In the genomic region with DNA sequence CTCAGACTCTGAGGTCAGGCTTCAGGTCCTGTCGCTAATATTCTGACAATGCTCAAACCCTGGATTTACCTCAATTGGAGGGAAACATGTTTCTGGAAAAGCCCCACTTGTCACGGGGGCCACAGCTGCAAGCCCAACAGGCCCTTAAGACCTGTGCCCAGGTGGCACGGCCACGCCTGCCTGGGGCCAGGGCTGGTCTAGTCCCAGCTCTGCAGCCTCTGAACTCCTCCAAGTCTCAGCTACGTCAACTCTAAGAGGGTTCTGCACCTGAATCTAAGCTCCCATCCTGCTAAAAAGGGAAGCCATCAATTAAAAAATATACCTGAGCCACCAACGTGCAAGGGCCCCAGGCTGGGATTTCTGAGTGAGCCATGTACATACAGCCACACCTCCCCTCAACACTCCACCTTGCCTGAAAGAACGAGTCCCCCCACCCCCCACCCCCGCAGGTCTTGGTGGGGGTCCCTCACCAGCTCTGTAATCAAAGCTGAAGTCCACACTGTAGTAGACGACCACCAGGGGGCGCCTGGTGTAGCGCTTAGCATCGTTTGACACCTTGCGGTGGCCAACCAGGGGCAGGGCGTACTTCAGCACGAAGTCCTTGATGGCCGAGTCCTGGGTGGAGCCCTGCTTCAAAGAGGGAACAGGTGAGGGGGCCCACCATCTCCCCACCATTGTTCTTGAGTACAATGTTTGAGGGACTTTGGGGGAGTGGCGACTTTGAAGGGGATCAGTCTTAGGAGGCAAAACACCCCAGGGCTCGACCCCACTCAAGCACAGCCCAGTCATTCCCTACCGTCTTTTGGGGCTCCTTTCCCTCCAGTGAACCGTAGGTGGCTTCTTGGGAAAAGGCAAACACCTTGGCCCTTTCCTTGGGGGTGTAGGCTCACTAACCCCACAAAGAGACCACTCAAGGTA, we compare ENCODE assay signal across 8 cellular contexts. TPM values are rescaled to one million over a fixed set of nuclear protein-coding genes. Genes with fewer than 3 reads are reported as not detected.
A peak's percentile ranks its signal among the peaks of the same experiment; 100 is the strongest.
DNase-seq lines count a peak whose midpoint lies in the region; TF ChIP-seq lines count a peak whose summit lies in the region.

No MANE protein-coding gene starts in this region.

- H3K36me3 Mint-ChIP-seq in CD8-positive, alpha-beta memory T cell, result peaks cover 0 to 74% (median 4%) of the 10 kb centered on the region in 3 donors

- peaks cover 11% of the 10 kb centered on the region for H3K36me3 ChIP-seq in CD8-positive, alpha-beta memory T cell (ENCODE audit: insufficient read depth, low read length)

- CTCF ChIA-PET in CD8-positive, alpha-beta memory T cell (lab: Charles Lee), result interaction anchor here (0.6 to 8.1 kb wide), 25 partner anchors 9 to 259 kb away, joined by 3 to 120 read pairs (median 5); a partner anchor contains a TSS

- peak overlapping the region in 7 of 8 donors; percentile 25 to 93 (median 85) for H3K27ac Mint-ChIP-seq in CD8-positive, alpha-beta memory T cell

- no peak overlapping the region for H3K4me3 Mint-ChIP-seq in CD8-positive, alpha-beta memory T cell

- no peaks in the 10 kb centered on the region for H3K27me3 Mint-ChIP-seq in CD8-positive, alpha-beta memory T cell

- in situ Hi-C loops in astrocyte of the cerebellum (cut with HindIII; ENCODE audit: low sequenced_read_pairs), result no loop called here

- no peaks in the 10 kb centered on the region for H3K27me3 ChIP-seq in CD8-positive, alpha-beta memory T cell (ENCODE audit: insufficient read depth, low read length, poor library complexity, severe bottlenecking)

- no peak overlapping the region for H3K4me3 ChIP-seq in CD8-positive, alpha-beta memory T cell (ENCODE audit: low read length)
- H3K4me3 ChIP-seq in astrocyte of the cerebellum (ENCODE audit: low read depth, low read length), result no peak overlapping the region

- peak; percentile 64 to 88 (median 78) for DNase-seq in CD8-positive, alpha-beta memory T cell
- DNase-seq in GM20000 (ENCODE audit: low spot score), result peak; percentile 73
- DNase-seq in LHCN-M2 (ENCODE audit: low read depth), result peak; percentile 67
- peak; percentile 83 for DNase-seq in T-helper 9 cell
- no peak for DNase-seq in astrocyte of the cerebellum (ENCODE audit: low read depth)
- DNase-seq in iPS-NIHi11 (ENCODE audit: low spot score), result peak; percentile 91
- peak; percentile 88 for DNase-seq in stimulated activated CD4-positive, alpha-beta T cell treated with anti-CD3 and anti-CD28 coated beads, Interleukin-15, amount 100 ng/mL, for 24 hours
- no peak for DNase-seq in T1000 (lab: John Stamatoyannopoulos, UW)

- TF ChIP-seq CTCF in GM20000 (IDR thresholded peaks at IDR 0.05; ENCODE audit: extremely low read depth, missing control alignments), result peak; percentile 57
- TF ChIP-seq CTCF in astrocyte of the cerebellum (IDR thresholded peaks at IDR 0.05; ENCODE audit: low read depth, low read length, missing control alignments), result peak; percentile 79

- H3K27ac ChIP-seq in CD8-positive, alpha-beta memory T cell (ENCODE audit: low read depth, low read length), result no peak overlapping the region

- H3K9me3 Mint-ChIP-seq in CD8-positive, alpha-beta memory T cell, result no peaks in the 10 kb centered on the region

- H3K9me3 ChIP-seq in CD8-positive, alpha-beta memory T cell (ENCODE audit: low read length), result no peaks in the 10 kb centered on the region

- H3K4me1 ChIP-seq in CD8-positive, alpha-beta memory T cell (ENCODE audit: insufficient read depth, low read length), result peaks cover 6% of the 10 kb centered on the region

- POLR2A ChIA-PET in CD8-positive, alpha-beta memory T cell (lab: Charles Lee), result interaction anchor here (0.6 to 1.2 kb wide), 4 partner anchors 60 to 141 kb away, joined by 3 read pairs; a partner anchor contains a TSS

- H3K4me1 Mint-ChIP-seq in CD8-positive, alpha-beta memory T cell, result peaks cover 0 to 5% (median 3%) of the 10 kb centered on the region in 3 donors

RNA-seq across cellular contexts. Expression of a gene that starts 22.6 kb away (rescaled TPM):
- total RNA-seq in CD8-positive, alpha-beta memory T cell, result 10 to 100 TPM; 91.1 to 92.1 TPM
- 113 TPM for polyA plus RNA-seq in CD8-positive, alpha-beta memory T cell
- 304 and 320 TPM in 2 replicates for total RNA-seq in LHCN-M2 (2014; rRNA removed)
- 138 TPM for polyA plus RNA-seq in LHCN-M2 (2012)

Comparison
In these comparisons a context has a peak if more than half of its experiments do, and no peak if none do; other contexts are left out.
1. DNase-seq: peak in CD8-positive, alpha-beta memory T cell (5 of 5), GM20000 (single experiment), LHCN-M2 (single experiment), T-helper 9 cell (single experiment), iPS-NIHi11 (single experiment) and stimulated activated CD4-positive, alpha-beta T cell treated with anti-CD3 and anti-CD28 coated beads, Interleukin-15, amount 100 ng/mL, for 24 hours (single experiment); none in astrocyte of the cerebellum (single experiment) and T1000 (single experiment).